Comparison of ENCODE assay signal across 9 cellular contexts in the genomic region with DNA sequence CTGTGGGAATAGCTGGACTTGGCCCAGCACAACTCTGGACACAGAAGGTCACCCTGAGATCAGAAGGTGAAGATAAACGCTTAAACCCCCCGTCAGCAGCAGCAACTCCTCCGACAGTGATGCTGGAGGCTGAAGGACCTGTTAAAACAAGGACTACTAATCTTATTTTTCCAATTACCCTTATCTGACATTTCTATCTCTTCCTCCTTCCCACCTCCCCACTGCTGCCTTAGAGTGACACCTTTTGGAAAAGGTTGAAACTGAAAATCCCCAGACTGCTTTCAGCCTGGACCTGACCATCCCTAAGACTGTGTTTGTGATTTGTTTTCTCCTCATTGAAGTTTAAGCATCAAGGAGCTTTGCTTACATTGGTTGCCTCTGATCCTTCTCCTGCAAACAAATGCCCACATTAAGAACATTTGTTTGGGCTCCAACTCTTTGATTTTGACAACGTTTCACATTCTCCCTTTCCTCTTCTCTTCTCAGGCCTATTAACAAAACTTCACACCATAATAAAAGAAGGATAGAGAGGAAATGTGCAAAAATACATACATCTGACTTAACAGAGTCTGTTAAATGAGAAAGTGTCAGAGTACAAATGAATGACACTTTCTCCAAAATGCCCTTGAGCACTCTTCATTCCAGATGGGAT.
DNase-seq lines count a peak whose midpoint lies in the region; ATAC-seq and TF ChIP-seq lines count a peak whose summit lies in the region.
"Had no signal": no experiment of that assay in that cellular context is flagged by ENCODE, and none has a peak within 500 bp of the region (broad histone marks: within the 10 kb centered on the region; RNA-seq: fewer than 3 reads in every experiment).

No MANE protein-coding gene starts in this region.

- H3K36me3 Mint-ChIP-seq in activated naive CD8-positive, alpha-beta T cell treated with anti-CD3 and anti-CD28 coated beads, Interleukin-2, amount 50 U/mL, for 24 hours (ENCODE audit: low read depth): no peaks in the 10 kb centered on the region

- no peaks in the 10 kb centered on the region for H3K9me3 Mint-ChIP-seq in activated naive CD8-positive, alpha-beta T cell treated with anti-CD3 and anti-CD28 coated beads, Interleukin-2, amount 50 U/mL, for 24 hours

- H3K4me3 Mint-ChIP-seq in activated naive CD8-positive, alpha-beta T cell treated with anti-CD3 and anti-CD28 coated beads, Interleukin-2, amount 50 U/mL, for 24 hours: no peak overlapping the region

- DNase-seq in AG08396 (ENCODE audit: low spot score): peak; percentile 22
- DNase-seq in HCEC 1CT: peak; percentile 28
- peak; percentile 29 for DNase-seq in SW480 (ENCODE audit: low spot score)
- no peak for DNase-seq in kidney epithelial cell (ENCODE audit: low read depth)
- DNase-seq in HUDEP-2 (lab: John Stamatoyannopoulos, UW; ENCODE audit: unreplicated experiment in 76 of 76): no peak
- DNase-seq in superior temporal gyrus (ENCODE audit: extremely low spot score): no peak
- no peak for DNase-seq in activated naive CD8-positive, alpha-beta T cell treated with anti-CD3 and anti-CD28 coated beads, Interleukin-2, amount 50 U/mL, for 24 hours
- DNase-seq: erythroblast had no signal

- no peak overlapping the region for H3K4me3 ChIP-seq in kidney epithelial cell (ENCODE audit: low read depth, low read length)

- TF ChIP-seq CTCF in kidney epithelial cell (IDR thresholded peaks at IDR 0.05; ENCODE audit: insufficient read depth, low read length, poor library complexity, severe bottlenecking): peak; percentile 61

- no peaks in the 10 kb centered on the region for H3K4me1 Mint-ChIP-seq in activated naive CD8-positive, alpha-beta T cell treated with anti-CD3 and anti-CD28 coated beads, Interleukin-2, amount 50 U/mL, for 24 hours

- no peaks in the 10 kb centered on the region for H3K27me3 Mint-ChIP-seq in activated naive CD8-positive, alpha-beta T cell treated with anti-CD3 and anti-CD28 coated beads, Interleukin-2, amount 50 U/mL, for 24 hours

- H3K27ac Mint-ChIP-seq in activated naive CD8-positive, alpha-beta T cell treated with anti-CD3 and anti-CD28 coated beads, Interleukin-2, amount 50 U/mL, for 24 hours: no peak overlapping the region

- no peaks in the 10 kb centered on the region for H3K36me3 ChIP-seq in kidney epithelial cell (ENCODE audit: control insufficient read depth, insufficient read depth, low read length)

- ATAC-seq in activated naive CD8-positive, alpha-beta T cell treated with anti-CD3 and anti-CD28 coated beads, Interleukin-2, amount 50 U/mL, for 24 hours: no peak
- ATAC-seq in HG03025 (IDR thresholded peaks at IDR 0.05; ENCODE audit: low FRiP score, unreplicated experiment): no peak

- no peaks in the 10 kb centered on the region for H3K27me3 ChIP-seq in kidney epithelial cell (ENCODE audit: control insufficient read depth, insufficient read depth, low read length)

Comparison
In these comparisons a context has a peak if more than half of its experiments do, and no peak if none do; other contexts are left out.
1. DNase-seq: peak in AG08396 (single experiment), HCEC 1CT (single experiment) and SW480 (single experiment); none in kidney epithelial cell (single experiment), HUDEP-2 (0 of 76), superior temporal gyrus (single experiment) and activated naive CD8-positive, alpha-beta T cell treated with anti-CD3 and anti-CD28 coated beads, Interleukin-2, amount 50 U/mL, for 24 hours (single experiment).